In genomic region chr1:101841824-101842223, GRCh38 we compare ENCODE assay signal across 33 cellular contexts.
"Had no signal": no experiment of that assay in that cellular context is flagged by ENCODE, and none has a peak within 500 bp of the region (broad histone marks: within the 10 kb centered on the region; RNA-seq: fewer than 3 reads in every experiment).

No MANE protein-coding gene starts in this region.

- H3K4me2 ChIP-seq: KMS-11 had no signal

- H3K27ac ChIP-seq: KMS-11 had no signal

- H3K27me3 ChIP-seq: MG63 had no signal

- H3K9me3 ChIP-seq: MG63 had no signal

- H3K4me3 ChIP-seq: MG63 had no signal

- H3K9ac ChIP-seq: KMS-11 had no signal

- DNase-seq: Karpas-422, Kasumi-1, MG63, MM.1S, MV-4-11, NCI-H1048, NCI-H1092, NCI-H1092 treated with DMSO at 0.1 percent for 48 hours, NCI-H1105, NCI-H1105 treated with DMSO at 0.1 percent for 48 hours, NCI-H1417, NCI-H1417 treated with DMSO at 0.1 percent for 48 hours, NCI-H1436, NCI-H1436 treated with DMSO at 0.1 percent for 48 hours, NCI-H146, NCI-H1694, NCI-H1694 treated with DMSO at 0.1 percent for 48 hours, NCI-H187, NCI-H187 treated with DMSO at 0.1 percent for 48 hours, NCI-H1930, NCI-H2029, NCI-H2029 treated with DMSO at 0.1 percent for 48 hours, NCI-H2081, NCI-H2081 treated with DMSO at 0.1 percent for 48 hours, NCI-H2107, NCI-H2171, NCI-H2171 treated with DMSO at 0.1 percent for 48 hours, NCI-H2227 treated with DMSO at 0.1 percent for 48 hours, NCI-H226, NCI-H345, NCI-H446 treated with DMSO at 0.1 percent for 48 hours, NCI-H510A had no signal

- H3K36me3 ChIP-seq: MG63 had no signal
